ENCODE assay signal across 10 cellular contexts in genomic region chr11:78046486-78046854, GRCh38. TPM values are rescaled to one million over a fixed set of nuclear protein-coding genes. Genes with fewer than 3 reads are reported as not detected.
DNase-seq lines count a peak whose midpoint lies in the region; ATAC-seq and TF ChIP-seq lines count a peak whose summit lies in the region.
"Had no signal": no experiment of that assay in that cellular context is flagged by ENCODE, and none has a peak within 500 bp of the region (broad histone marks: within the 10 kb centered on the region; RNA-seq: fewer than 3 reads in every experiment).

No MANE protein-coding gene starts in this region.

- H2AFZ ChIP-seq in HCT116 (ENCODE audit: low read depth, low read length, poor library complexity, severe bottlenecking) (peak overlapping the region; percentile 99), SU-DHL-6 (ENCODE audit: low read depth, low read length, severe bottlenecking) (peak overlapping the region; percentile 82)

- no peak for TF ChIP-seq CTCF in HCT116 (IDR thresholded peaks at IDR 0.05 in 2 of 3, conservative IDR thresholded peaks at IDR 0.05 in 1 of 3; ENCODE audit: borderline replicate concordance in 1 of 3, insufficient read depth in 1 of 3, low read depth in 2 of 3, low read length in 2 of 3)
- no peak for TF ChIP-seq CTCF in SU-DHL-6 (IDR thresholded peaks at IDR 0.05; ENCODE audit: insufficient read depth, low read length, poor library complexity, severe bottlenecking)

- H3K79me2 ChIP-seq in HCT116 (ENCODE audit: insufficient read depth, low read length) (no peaks in the 10 kb centered on the region), SU-DHL-6 (ENCODE audit: insufficient read depth, low read length) (no peaks in the 10 kb centered on the region)

- no TSS peak for BruUV-seq in HCT116 (replicated peaks; lab: Mats Ljungman, UMichigan)

- POLR2A ChIA-PET in HCT116 (lab: Charles Lee): no interaction called here
- POLR2A ChIA-PET in activated CD4-positive, alpha-beta T cell treated with anti-CD3 and anti-CD28 coated beads, Interleukin-2, amount 10 ng/mL, durations not matched to agents 7 days and 5 days (lab: Charles Lee): no interaction called here

- no peaks in the 10 kb centered on the region for H3K9me3 ChIP-seq in HCT116 (ENCODE audit: control insufficient read depth in 1 of 2, insufficient read depth in 1 of 2, low read depth in 1 of 2, low read length in 2 of 2)
- no peaks in the 10 kb centered on the region for H3K9me3 ChIP-seq in SU-DHL-6 (ENCODE audit: insufficient read depth, low read length)
- no peaks in the 10 kb centered on the region for H3K9me3 ChIP-seq in iPS-15b (ENCODE audit: control insufficient read depth, insufficient read depth, low read length)
- H3K9me3 ChIP-seq: SJSA1 had no signal

- peak overlapping the region; percentile 55 for H3K4me3 Mint-ChIP-seq in stimulated activated effector memory CD8-positive, alpha-beta T cell treated with anti-CD3 and anti-CD28 coated beads, Interleukin-12 subunit alpha, Interleukin-12 subunit beta, amount 100 ng/mL, for 72 hours
- no peak overlapping the region for H3K4me3 Mint-ChIP-seq in activated CD4-positive, alpha-beta T cell treated with anti-CD3 and anti-CD28 coated beads, Interleukin-2, amount 10 ng/mL, durations not matched to agents 7 days and 5 days

- no peaks in the 10 kb centered on the region for H3K9me2 ChIP-seq in HCT116 (ENCODE audit: insufficient read depth)
- H3K9me2 ChIP-seq in SU-DHL-6 (replicated peaks; ENCODE audit: insufficient read depth, low read length): no peaks in the 10 kb centered on the region

- H3K27ac ChIP-seq in HCT116 (ENCODE audit: low read depth, low read length) (no peak overlapping the region), SU-DHL-6 (ENCODE audit: low read depth, low read length) (no peak overlapping the region)
- H3K27ac ChIP-seq: SJSA1 had no signal

- no peaks in the 10 kb centered on the region for H4K20me1 ChIP-seq in HCT116 (ENCODE audit: insufficient read depth)
- no peaks in the 10 kb centered on the region for H4K20me1 ChIP-seq in SU-DHL-6 (ENCODE audit: low read depth, low read length)

- no peak overlapping the region for H3K9ac ChIP-seq in HCT116 (ENCODE audit: low read length)
- no peak overlapping the region for H3K9ac ChIP-seq in SU-DHL-6 (ENCODE audit: low read length)
- H3K9ac ChIP-seq in iPS-15b (ENCODE audit: low read depth, low read length): peak overlapping the region; percentile 65

- no peak overlapping the region for H3K27ac Mint-ChIP-seq in stimulated activated effector memory CD8-positive, alpha-beta T cell treated with anti-CD3 and anti-CD28 coated beads, Interleukin-12 subunit alpha, Interleukin-12 subunit beta, amount 100 ng/mL, for 72 hours
- no peak overlapping the region for H3K27ac Mint-ChIP-seq in activated CD4-positive, alpha-beta T cell treated with anti-CD3 and anti-CD28 coated beads, Interleukin-2, amount 10 ng/mL, durations not matched to agents 7 days and 5 days

- TF ChIP-seq RAD21 in HCT116 (IDR thresholded peaks at IDR 0.05; ENCODE audit: low read depth): no peak

- H3K9me3 Mint-ChIP-seq in stimulated activated effector memory CD8-positive, alpha-beta T cell treated with anti-CD3 and anti-CD28 coated beads, Interleukin-12 subunit alpha, Interleukin-12 subunit beta, amount 100 ng/mL, for 72 hours: no peaks in the 10 kb centered on the region
- H3K9me3 Mint-ChIP-seq in activated CD4-positive, alpha-beta T cell treated with anti-CD3 and anti-CD28 coated beads, Interleukin-2, amount 10 ng/mL, durations not matched to agents 7 days and 5 days: no peaks in the 10 kb centered on the region

- no peak for DNase-seq in HCT116 (ENCODE audit: low read depth, low spot score)
- DNase-seq in stimulated activated effector memory CD8-positive, alpha-beta T cell treated with anti-CD3 and anti-CD28 coated beads, Interleukin-12 subunit alpha, Interleukin-12 subunit beta, amount 100 ng/mL, for 72 hours (ENCODE audit: low spot score in 2 of 2): no peak
- DNase-seq in NCI-H187 (lab: John Stamatoyannopoulos, UW): no peak
- DNase-seq in kidney tubule cell (ENCODE audit: low spot score): no peak
- DNase-seq in activated CD4-positive, alpha-beta T cell treated with anti-CD3 and anti-CD28 coated beads, Interleukin-2, amount 10 ng/mL, durations not matched to agents 7 days and 5 days: no peak
- no peak for DNase-seq in NCI-H187 treated with DMSO at 0.1 percent for 48 hours (lab: John Stamatoyannopoulos, UW)

- H3K4me1 ChIP-seq in HCT116 (ENCODE audit: control insufficient read depth in 1 of 2, insufficient read depth in 2 of 2, low read length in 2 of 2) (peaks cover 5 to 21% of the 10 kb centered on the region in 2 experiments), iPS-15b (ENCODE audit: control insufficient read depth, insufficient read depth, low read length) (peaks cover 6% of the 10 kb centered on the region)

- no peaks in the 10 kb centered on the region for H3F3A ChIP-seq in SU-DHL-6 (ENCODE audit: insufficient read depth)

- H3K27me3 ChIP-seq in HCT116 (ENCODE audit: insufficient read depth, low read length) (no peaks in the 10 kb centered on the region), SU-DHL-6 (ENCODE audit: low read length) (no peaks in the 10 kb centered on the region), iPS-15b (ENCODE audit: control insufficient read depth, insufficient read depth, low read length) (peaks cover 8% of the 10 kb centered on the region)
- H3K27me3 ChIP-seq: SJSA1 had no signal

- no peak for TF ChIP-seq POLR2A in HCT116 (IDR thresholded peaks at IDR 0.05; ENCODE audit: borderline replicate concordance, extremely low read depth, insufficient read depth, insufficient read length)

- H3K4me2 ChIP-seq in HCT116 (ENCODE audit: low read length) (peak overlapping the region; percentile 68), SU-DHL-6 (ENCODE audit: low read depth, low read length, poor library complexity, severe bottlenecking) (no peak overlapping the region)

- peak; percentile 62 for ATAC-seq in HCT116
- no peak for ATAC-seq in stimulated activated effector memory CD8-positive, alpha-beta T cell treated with anti-CD3 and anti-CD28 coated beads, Interleukin-12 subunit alpha, Interleukin-12 subunit beta, amount 100 ng/mL, for 72 hours

- H3K4me3 ChIP-seq in HCT116 (replicated peaks in 1 of 2; ENCODE audit: low read depth in 1 of 2, low read length in 2 of 2) (no peak overlapping the region), SU-DHL-6 (ENCODE audit: insufficient read depth, low read length, poor library complexity, severe bottlenecking) (no peak overlapping the region), iPS-15b (ENCODE audit: low read depth, low read length) (peak overlapping the region; percentile 60)

- H3K27me3 Mint-ChIP-seq in activated CD4-positive, alpha-beta T cell treated with anti-CD3 and anti-CD28 coated beads, Interleukin-2, amount 10 ng/mL, durations not matched to agents 7 days and 5 days: peaks cover 5% of the 10 kb centered on the region

- intact Hi-C loops in HCT116 (cut with micrococcal nuclease): loop anchor here (2.0 to 5.0 kb wide), 2 partner anchors 224 to 270 kb away; partner anchors contain the start of genes AAMDC and RSF1

- no peaks in the 10 kb centered on the region for H3K36me3 Mint-ChIP-seq in stimulated activated effector memory CD8-positive, alpha-beta T cell treated with anti-CD3 and anti-CD28 coated beads, Interleukin-12 subunit alpha, Interleukin-12 subunit beta, amount 100 ng/mL, for 72 hours
- no peaks in the 10 kb centered on the region for H3K36me3 Mint-ChIP-seq in activated CD4-positive, alpha-beta T cell treated with anti-CD3 and anti-CD28 coated beads, Interleukin-2, amount 10 ng/mL, durations not matched to agents 7 days and 5 days (ENCODE audit: low read depth)

- RAD21 ChIA-PET in HCT116 (lab: Charles Lee; ENCODE audit: low non-redundant PET in 1 of 2, low total read pairs in 2 of 2, uncharacterized antibody in 2 of 2, unreplicated experiment in 2 of 2): no interaction called here

- CTCF ChIA-PET in HCT116 (lab: Charles Lee): interaction anchor here (0.7 to 2.6 kb wide), 7 partner anchors 12 to 270 kb away, joined by 3 to 10 read pairs (median 5); partner anchors contain the start of genes ALG8 and INTS4
- CTCF ChIA-PET in activated CD4-positive, alpha-beta T cell treated with anti-CD3 and anti-CD28 coated beads, Interleukin-2, amount 10 ng/mL, durations not matched to agents 7 days and 5 days (lab: Charles Lee): interaction anchor here (0.7 to 2.1 kb wide), 12 partner anchors 8 to 225 kb away, joined by 3 to 9 read pairs (median 4); partner anchors contain the start of genes AAMDC and NDUFC2

- H3K4me1 Mint-ChIP-seq in stimulated activated effector memory CD8-positive, alpha-beta T cell treated with anti-CD3 and anti-CD28 coated beads, Interleukin-12 subunit alpha, Interleukin-12 subunit beta, amount 100 ng/mL, for 72 hours: peaks cover 20% of the 10 kb centered on the region
- peaks cover 13% of the 10 kb centered on the region for H3K4me1 Mint-ChIP-seq in activated CD4-positive, alpha-beta T cell treated with anti-CD3 and anti-CD28 coated beads, Interleukin-2, amount 10 ng/mL, durations not matched to agents 7 days and 5 days

- H3K36me3 ChIP-seq in HCT116 (ENCODE audit: control insufficient read depth in 1 of 2, insufficient read depth in 2 of 2, low read length in 2 of 2) (no peaks in the 10 kb centered on the region), SU-DHL-6 (ENCODE audit: low read length) (no peaks in the 10 kb centered on the region), iPS-15b (ENCODE audit: control insufficient read depth, insufficient read depth, low read length) (no peaks in the 10 kb centered on the region)
- H3K36me3 ChIP-seq: SJSA1 had no signal

RNA-seq across cellular contexts. Expression of gene THRSP, which starts 17.2 kb away (rescaled TPM):
- not detected for total RNA-seq in HCT116 (2021; ENCODE audit: unreplicated experiment)
- polyA plus RNA-seq in HCT116 (2012): not detected in 2 replicates
- not detected for total RNA-seq in activated CD4-positive, alpha-beta T cell treated with anti-CD3 and anti-CD28 coated beads, Interleukin-2, amount 10 ng/mL, durations not matched to agents 7 days and 5 days
- total RNA-seq: esophagus mucosa, SJSA1 had no signal

RNA-seq across cellular contexts. Expression of gene KCTD14, which starts 23.4 kb away (rescaled TPM):
- 15.2 TPM for total RNA-seq in HCT116 (2021; ENCODE audit: unreplicated experiment)
- 10.5 and 14.4 TPM in 2 replicates for polyA plus RNA-seq in HCT116 (2012)
- under 1 TPM; 0.19 to 0.25 TPM for total RNA-seq in activated CD4-positive, alpha-beta T cell treated with anti-CD3 and anti-CD28 coated beads, Interleukin-2, amount 10 ng/mL, durations not matched to agents 7 days and 5 days

RNA-seq across cellular contexts. Expression of gene NDUFC2, which starts 33.2 kb away (rescaled TPM):
- total RNA-seq in HCT116 (2021; ENCODE audit: unreplicated experiment): 225 TPM
- 147 and 157 TPM in 2 replicates for polyA plus RNA-seq in HCT116 (2012)
- 100 to 1,000 TPM; 182 to 220 TPM for total RNA-seq in activated CD4-positive, alpha-beta T cell treated with anti-CD3 and anti-CD28 coated beads, Interleukin-2, amount 10 ng/mL, durations not matched to agents 7 days and 5 days

RNA-seq across cellular contexts. Expression of gene INTS4, which starts 52.0 kb away (rescaled TPM):
- 41.0 TPM for total RNA-seq in HCT116 (2021; ENCODE audit: unreplicated experiment)
- 22.9 and 27.1 TPM in 2 replicates for polyA plus RNA-seq in HCT116 (2012)
- total RNA-seq in activated CD4-positive, alpha-beta T cell treated with anti-CD3 and anti-CD28 coated beads, Interleukin-2, amount 10 ng/mL, durations not matched to agents 7 days and 5 days: 10 to 100 TPM; 49.1 to 50.3 TPM

Comparison
In these comparisons a context has a peak if more than half of its experiments do, and no peak if none do; other contexts are left out.
1. RNA of gene KCTD14, which starts 23.4 kb away (total RNA-seq): 15.2 TPM in HCT116 (single experiment); 0.19 to 0.25 TPM in activated CD4-positive, alpha-beta T cell treated with anti-CD3 and anti-CD28 coated beads, Interleukin-2, amount 10 ng/mL, durations not matched to agents 7 days and 5 days; every median in the first group is over 10 times any median in the second.